Comparison of ENCODE assay signal across 12 cellular contexts in the genomic region with DNA sequence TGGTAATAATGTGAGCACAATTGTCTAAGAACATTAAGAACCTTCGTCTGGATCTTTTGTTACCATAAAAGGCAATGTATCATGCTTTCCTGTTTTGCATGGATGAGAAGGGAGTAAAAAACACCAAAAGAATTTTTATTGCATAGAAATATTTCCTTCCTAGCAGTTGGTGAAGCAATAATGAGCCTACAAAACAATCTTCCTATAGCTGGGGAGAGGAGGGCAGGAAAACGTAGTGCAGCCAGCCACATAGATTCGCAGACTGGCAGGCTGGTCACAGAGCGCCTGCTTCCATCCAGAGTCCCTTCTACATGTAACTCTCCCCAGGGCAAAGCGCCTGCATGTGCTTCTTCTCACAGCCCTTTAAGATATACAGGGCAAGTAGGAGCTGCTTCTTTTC.
DNase-seq lines count a peak whose midpoint lies in the region; ATAC-seq, FAIRE-seq and TF ChIP-seq lines count a peak whose summit lies in the region.
"Had no signal": no experiment of that assay in that cellular context is flagged by ENCODE, and none has a peak within 500 bp of the region (broad histone marks: within the 10 kb centered on the region; RNA-seq: fewer than 3 reads in every experiment).

No MANE protein-coding gene starts in this region.

- peak overlapping the region; percentile 71 for H3K4me2 ChIP-seq in smooth muscle cell
- no peak overlapping the region for H3K4me2 ChIP-seq in neuronal stem cell (ENCODE audit: insufficient read depth, low read length, poor library complexity, severe bottlenecking)

- no peak overlapping the region for H2AK5ac ChIP-seq in neuronal stem cell (ENCODE audit: low read depth, low read length)

- H3K36me3 Mint-ChIP-seq in naive thymus-derived CD8-positive, alpha-beta T cell = no peaks in the 10 kb centered on the region

- no peak for TF ChIP-seq POLR2A in H54 (IDR thresholded peaks at IDR 0.05; ENCODE audit: low read depth, low read length)

- peaks cover 13 to 28% (median 22%) of the 10 kb centered on the region in 4 donors for H3K4me1 Mint-ChIP-seq in naive thymus-derived CD8-positive, alpha-beta T cell

- H3K4ac ChIP-seq in neuronal stem cell (ENCODE audit: low read length) = no peak overlapping the region

- no peak for TF ChIP-seq CTCF in smooth muscle cell (IDR thresholded peaks at IDR 0.05; ENCODE audit: borderline replicate concordance, insufficient read depth, poor library complexity, severe bottlenecking)

- no peak overlapping the region for H3K4me3 Mint-ChIP-seq in naive thymus-derived CD8-positive, alpha-beta T cell
- H3K4me3 Mint-ChIP-seq: activated naive CD4-positive, alpha-beta T cell treated with anti-CD3 and anti-CD28 coated beads for 36 hours had no signal

- no peak overlapping the region for H2BK15ac ChIP-seq in neuronal stem cell (ENCODE audit: low read length)

- ATAC-seq in naive thymus-derived CD8-positive, alpha-beta T cell = no peak
- ATAC-seq in HG03460 (IDR thresholded peaks at IDR 0.05; ENCODE audit: unreplicated experiment) = no peak
- ATAC-seq: upper lobe of right lung had no signal

- no peak overlapping the region for H4K8ac ChIP-seq in neuronal stem cell (ENCODE audit: low read depth, low read length)

- H3K79me1 ChIP-seq in neuronal stem cell (ENCODE audit: low read depth, low read length) = no peaks in the 10 kb centered on the region

- no peak overlapping the region for H2BK12ac ChIP-seq in neuronal stem cell (ENCODE audit: low read length)

- no peak overlapping the region for H3K27ac Mint-ChIP-seq in naive thymus-derived CD8-positive, alpha-beta T cell
- H3K27ac Mint-ChIP-seq: activated naive CD4-positive, alpha-beta T cell treated with anti-CD3 and anti-CD28 coated beads for 36 hours had no signal

- 28% methylated on average over 5 of the region's 5 CpGs for WGBS in smooth muscle cell (ENCODE audit: low lambda C conversion rate)
- WGBS in neuronal stem cell (ENCODE audit: extremely low coverage in 2 of 2, insufficient read length in 2 of 2, insufficient replicate concordance in 1 of 2), 2 donors = no CpG with 5 or more reads among the region's 5 CpGs

- FAIRE-seq in H54 (lab: Jason Lieb, UNC) = peak; percentile 82

- H4K91ac ChIP-seq in neuronal stem cell (ENCODE audit: low read depth, low read length, poor library complexity) = no peak overlapping the region

- no peak overlapping the region for H3K18ac ChIP-seq in neuronal stem cell (ENCODE audit: low read length)

- POLR2A ChIA-PET in naive thymus-derived CD8-positive, alpha-beta T cell (lab: Charles Lee) = no interaction called here

- no peaks in the 10 kb centered on the region for H3K79me2 ChIP-seq in smooth muscle cell (ENCODE audit: low read depth)

- H2BK5ac ChIP-seq in neuronal stem cell (ENCODE audit: low read length) = no peak overlapping the region

- H3K4me3 ChIP-seq in smooth muscle cell (peak overlapping the region; percentile 7), neuronal stem cell (ENCODE audit: low read length in 2 of 2) (no peak overlapping the region)
- H3K4me3 ChIP-seq: upper lobe of right lung had no signal

- H3K23ac ChIP-seq in neuronal stem cell (ENCODE audit: low read depth, low read length, poor library complexity) = no peak overlapping the region

- H3K27me3 ChIP-seq in smooth muscle cell (ENCODE audit: low read depth) (no peaks in the 10 kb centered on the region), neuronal stem cell (ENCODE audit: control insufficient read depth in 3 of 3, insufficient read depth in 3 of 3, low read depth in 1 of 3, low read length in 3 of 3) (no peaks in the 10 kb centered on the region)
- H3K27me3 ChIP-seq: upper lobe of right lung had no signal

- H3K27me3 Mint-ChIP-seq in naive thymus-derived CD8-positive, alpha-beta T cell = no peaks in the 10 kb centered on the region

- peaks cover 36% of the 10 kb centered on the region for H3F3A ChIP-seq in smooth muscle cell (ENCODE audit: low read depth)

- peak overlapping the region; percentile 42 for H3K9ac ChIP-seq in smooth muscle cell (ENCODE audit: low read depth)
- H3K9ac ChIP-seq in neuronal stem cell (ENCODE audit: low read depth, low read length, poor library complexity) = no peak overlapping the region

- no peak overlapping the region for H3K14ac ChIP-seq in neuronal stem cell (ENCODE audit: low read length)

- no peak overlapping the region for H2BK120ac ChIP-seq in neuronal stem cell (ENCODE audit: low read depth, low read length)

- no peaks in the 10 kb centered on the region for H4K20me1 ChIP-seq in smooth muscle cell (ENCODE audit: low read depth)

- H3K9me3 Mint-ChIP-seq in naive thymus-derived CD8-positive, alpha-beta T cell = no peaks in the 10 kb centered on the region
- H3K9me3 Mint-ChIP-seq: activated naive CD4-positive, alpha-beta T cell treated with anti-CD3 and anti-CD28 coated beads for 36 hours had no signal

- H3K4me1 ChIP-seq in smooth muscle cell (ENCODE audit: low read depth) (peaks cover 33% of the 10 kb centered on the region), neuronal stem cell (ENCODE audit: control insufficient read depth in 2 of 2, insufficient read depth in 1 of 2, low read depth in 1 of 2, low read length in 2 of 2) (no peaks in the 10 kb centered on the region)

- DNase-seq in H54 (ENCODE audit: insufficient read length, low spot score) (no peak), amniotic epithelial cell (ENCODE audit: low read depth) (peak; percentile 98), iPS-NIHi11 (ENCODE audit: low spot score) (peak; percentile 7), smooth muscle cell (lab: John Stamatoyannopoulos, UW; ENCODE audit: unreplicated experiment) (no peak), RKO (ENCODE audit: low spot score) (no peak), neuronal stem cell (ENCODE audit: low spot score) (no peak)
- DNase-seq in naive thymus-derived CD8-positive, alpha-beta T cell = no peak
- DNase-seq: activated naive CD4-positive, alpha-beta T cell treated with anti-CD3 and anti-CD28 coated beads for 36 hours; OCI-M1; stimulated activated CD4-positive, alpha-beta T cell treated with anti-CD3 and anti-CD28 coated beads, Interleukin-4, amount 100 ng/mL, for 1 hour; upper lobe of right lung had no signal

- no peaks in the 10 kb centered on the region for H3K36me3 ChIP-seq in smooth muscle cell (ENCODE audit: low read depth)
- no peaks in the 10 kb centered on the region for H3K36me3 ChIP-seq in neuronal stem cell (replicated peaks in 1 of 2; ENCODE audit: control insufficient read depth in 2 of 2, insufficient read depth in 2 of 2, low read length in 2 of 2)
- H3K36me3 ChIP-seq: upper lobe of right lung had no signal

- H3K9me3 ChIP-seq in smooth muscle cell (replicated peaks; ENCODE audit: low read depth) (no peaks in the 10 kb centered on the region), neuronal stem cell (replicated peaks in 1 of 2; ENCODE audit: control insufficient read depth in 2 of 2, insufficient read depth in 1 of 2, low read depth in 1 of 2, low read length in 2 of 2) (no peaks in the 10 kb centered on the region)
- H3K9me3 ChIP-seq: upper lobe of right lung had no signal

- H3K27ac ChIP-seq in smooth muscle cell (ENCODE audit: low read depth) (peak overlapping the region; percentile 83), neuronal stem cell (replicated peaks; ENCODE audit: low read length) (no peak overlapping the region)
- H3K27ac ChIP-seq: upper lobe of right lung had no signal

- H2AFZ ChIP-seq in smooth muscle cell (ENCODE audit: low read depth) = peak overlapping the region; percentile 49
- H2AFZ ChIP-seq in neuronal stem cell (ENCODE audit: low read length) = no peak overlapping the region

Comparison
In these comparisons a context has a peak if more than half of its experiments do, and no peak if none do; other contexts are left out.
1. DNase-seq: peak in amniotic epithelial cell (single experiment) and iPS-NIHi11 (single experiment); none in H54 (single experiment), smooth muscle cell (single experiment), RKO (single experiment), naive thymus-derived CD8-positive, alpha-beta T cell (0 of 10) and neuronal stem cell (single experiment).